Comparison of ENCODE assay signal across 12 cellular contexts in genomic region chr12:119940881-119941280, GRCh38. TPM values are rescaled to one million over a fixed set of nuclear protein-coding genes. Genes with fewer than 3 reads are reported as not detected.
DNase-seq lines count a peak whose midpoint lies in the region; ATAC-seq, FAIRE-seq and TF ChIP-seq lines count a peak whose summit lies in the region.
"Had no signal": no experiment of that assay in that cellular context is flagged by ENCODE, and none has a peak within 500 bp of the region (broad histone marks: within the 10 kb centered on the region; RNA-seq: fewer than 3 reads in every experiment).

No MANE protein-coding gene starts in this region.

- no peak for FAIRE-seq in bronchial epithelial cell (lab: Jason Lieb, UNC)

- intact Hi-C loops in body of pancreas (cut with DNase I) = no loop called here

- no peak for TF ChIP-seq POLR2A in body of pancreas (IDR thresholded peaks at IDR 0.05)

- 43 to 53% methylated on average over 3 to 5 of the region's 5 CpGs for WGBS in body of pancreas, 2 donors

- no peaks in the 10 kb centered on the region for H3K9me3 ChIP-seq in body of pancreas
- H3K9me3 ChIP-seq: vagina had no signal

- TF ChIP-seq CTCF in bronchial epithelial cell (IDR thresholded peaks at IDR 0.05; ENCODE audit: insufficient read depth, low read length, severe bottlenecking) (no peak), body of pancreas (IDR thresholded peaks at IDR 0.05) (no peak), GM13977 (IDR thresholded peaks at IDR 0.05; ENCODE audit: extremely low read depth, insufficient read depth, missing control alignments) (no peak)

- H3K27ac ChIP-seq in body of pancreas = no peak overlapping the region
- H3K27ac ChIP-seq: vagina, WERI-Rb-1 had no signal

- H3K36me3 ChIP-seq in bronchial epithelial cell (ENCODE audit: control insufficient read depth, insufficient read depth, low read length) (no peaks in the 10 kb centered on the region), body of pancreas (replicated peaks in 1 of 2; ENCODE audit: insufficient read depth in 1 of 2, low read depth in 2 of 2) (no peaks in the 10 kb centered on the region)
- H3K36me3 ChIP-seq: vagina, WERI-Rb-1 had no signal

- no peaks in the 10 kb centered on the region for H3K4me1 ChIP-seq in body of pancreas
- H3K4me1 ChIP-seq: vagina had no signal

- H3K27me3 ChIP-seq in bronchial epithelial cell (ENCODE audit: control insufficient read depth, insufficient read depth, low read length) (no peaks in the 10 kb centered on the region), body of pancreas (no peaks in the 10 kb centered on the region)
- H3K27me3 ChIP-seq: vagina had no signal

- H3K4me3 ChIP-seq in bronchial epithelial cell (ENCODE audit: low read depth, low read length) (no peak overlapping the region), body of pancreas (no peak overlapping the region)
- H3K4me3 ChIP-seq: vagina had no signal

- ATAC-seq in body of pancreas = no peak

- DNase-seq in H4 (ENCODE audit: low spot score) = peak; percentile 62
- DNase-seq in NCI-H2171 treated with DMSO at 0.1 percent for 48 hours (lab: John Stamatoyannopoulos, UW) = peak; percentile 65
- peak; percentile 97 for DNase-seq in bronchial epithelial cell (ENCODE audit: low read depth)
- peak; percentile 48 for DNase-seq in myocyte (ENCODE audit: low read depth)
- no peak for DNase-seq in T-helper 9 cell
- no peak for DNase-seq in body of pancreas
- no peak for DNase-seq in stimulated activated naive CD4-positive, alpha-beta T cell treated with Interleukin-2 at 50 U/mL for 16 hours (lab: John Stamatoyannopoulos, UW)
- no peak for DNase-seq in GM13977 (ENCODE audit: low spot score)
- DNase-seq: head of caudate nucleus, nephron progenitor cell, WERI-Rb-1 had no signal

- in situ Hi-C loops in GM13977 (cut with MboI; ENCODE audit: low pct_unique_long_range_greater_than_20kb, low sequenced_read_pairs, unreplicated experiment) = no loop called here

RNA-seq across cellular contexts. Expression of gene BICDL1, which starts 48.2 kb away (rescaled TPM):
- 1.4 and 6.8 TPM in 2 replicates for total RNA-seq in H4 (2014; rRNA removed; shearing (Covaris generic))
- 10.8 and 30.7 TPM in 2 replicates for total RNA-seq in bronchial epithelial cell
- total RNA-seq in myocyte = 0.88 and 2.5 TPM in 2 replicates
- polyA plus RNA-seq in myocyte (2012) = 1.5 TPM
- 1 to 10 TPM; 5.9 to 6.2 TPM for total RNA-seq in body of pancreas

Comparison
In these comparisons a context has a peak if more than half of its experiments do, and no peak if none do; other contexts are left out.
1. DNase-seq: peak in H4 (single experiment), NCI-H2171 treated with DMSO at 0.1 percent for 48 hours (single experiment), bronchial epithelial cell (single experiment) and myocyte (single experiment); none in T-helper 9 cell (single experiment), body of pancreas (0 of 4), stimulated activated naive CD4-positive, alpha-beta T cell treated with Interleukin-2 at 50 U/mL for 16 hours (single experiment) and GM13977 (single experiment).